In the genomic region with DNA sequence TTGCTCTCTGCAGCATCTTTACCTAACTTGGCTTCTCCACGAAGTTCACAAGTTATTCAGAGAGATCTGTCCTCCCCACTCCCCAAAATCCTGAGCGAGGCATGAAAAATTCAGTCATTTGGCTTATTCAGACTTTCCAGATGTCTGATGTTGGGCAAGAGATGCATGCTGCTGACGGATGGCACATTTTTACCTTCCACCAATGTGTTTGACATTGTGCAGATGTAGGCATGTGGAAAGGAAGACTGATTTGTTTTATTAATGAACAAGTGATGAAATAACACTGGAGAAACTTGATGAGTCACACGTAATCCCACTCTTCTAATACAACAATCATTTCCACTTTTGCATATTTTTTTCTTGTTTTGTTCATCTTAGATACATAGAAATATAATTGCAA, we compare ENCODE assay signal across 29 cellular contexts.
"Had no signal": no experiment of that assay in that cellular context is flagged by ENCODE, and none has a peak within 500 bp of the region (broad histone marks: within the 10 kb centered on the region; RNA-seq: fewer than 3 reads in every experiment).

No MANE protein-coding gene starts in this region.

- H3K27me3 Mint-ChIP-seq: activated CD4-positive, alpha-beta memory T cell treated with anti-CD3 and anti-CD28 coated beads, Interleukin-2, amount 10 ng/mL, durations not matched to agents 7 days and 5 days; activated CD4-positive, alpha-beta T cell treated with anti-CD3 and anti-CD28 coated beads, Interleukin-2, amount 10 ng/mL, durations not matched to agents 24 days and 14 days; activated naive CD4-positive, alpha-beta T cell treated with anti-CD3 and anti-CD28 coated beads, Interleukin-2, amount 10 ng/mL, durations not matched to agents 7 days and 5 days had no signal

- H3K4me3 ChIP-seq: ascending aorta, coronary artery, dorsolateral prefrontal cortex, esophagus muscularis mucosa, gastrocnemius medialis, heart left ventricle had no signal

- ATAC-seq: activated CD4-positive, alpha-beta T cell treated with anti-CD3 and anti-CD28 coated beads for 36 hours; activated naive CD4-positive, alpha-beta T cell treated with anti-CD3 and anti-CD28 coated beads, Interleukin-2, amount 50 U/mL, for 72 hours; activated T-cell treated with anti-CD3 and anti-CD28 coated beads, Interleukin-2, amount 50 U/mL, for 72 hours; foreskin keratinocyte; gastrocnemius medialis; heart left ventricle had no signal

- H3K9me3 Mint-ChIP-seq: activated CD4-positive, alpha-beta T cell treated with anti-CD3 and anti-CD28 coated beads, Interleukin-2, amount 10 ng/mL, durations not matched to agents 24 days and 14 days; activated naive CD4-positive, alpha-beta T cell treated with anti-CD3 and anti-CD28 coated beads, Interleukin-2, amount 10 ng/mL, durations not matched to agents 7 days and 5 days; activated naive CD4-positive, alpha-beta T cell treated with anti-CD3 and anti-CD28 coated beads, Interleukin-2, amount 50 U/mL, for 72 hours; activated naive CD8-positive, alpha-beta T cell treated with anti-CD3 and anti-CD28 coated beads, Interleukin-2, amount 10 ng/mL, durations not matched to agents 7 days and 5 days; activated T-cell treated with anti-CD3 and anti-CD28 coated beads, Interleukin-2, amount 50 U/mL, for 24 hours; central memory CD8-positive, alpha-beta T cell; dendritic cell treated with granulocyte-macrophage colony-stimulating factor and Interleukin-4, amounts not matched to agents 40 ng/mL and 50 ng/mL, for 4 days had no signal

- H3K9me3 ChIP-seq: ascending aorta, esophagus muscularis mucosa, gastrocnemius medialis, heart left ventricle had no signal

- H3K27ac Mint-ChIP-seq: activated CD4-positive, alpha-beta memory T cell treated with anti-CD3 and anti-CD28 coated beads, Interleukin-2, amount 10 ng/mL, durations not matched to agents 7 days and 5 days; activated CD4-positive, alpha-beta T cell treated with anti-CD3 and anti-CD28 coated beads for 36 hours; activated CD4-positive, alpha-beta T cell treated with anti-CD3 and anti-CD28 coated beads, Interleukin-2, amount 10 ng/mL, durations not matched to agents 24 days and 14 days; activated naive CD4-positive, alpha-beta T cell treated with anti-CD3 and anti-CD28 coated beads, Interleukin-2, amount 10 ng/mL, durations not matched to agents 7 days and 5 days; activated naive CD4-positive, alpha-beta T cell treated with anti-CD3 and anti-CD28 coated beads, Interleukin-2, amount 50 U/mL, for 72 hours; activated naive CD8-positive, alpha-beta T cell treated with anti-CD3 and anti-CD28 coated beads, Interleukin-2, amount 10 ng/mL, durations not matched to agents 7 days and 5 days; activated T-cell treated with anti-CD3 and anti-CD28 coated beads, Interleukin-2, amount 50 U/mL, for 24 hours; activated T-cell treated with anti-CD3 and anti-CD28 coated beads, Interleukin-2, amount 50 U/mL, for 72 hours; dendritic cell treated with granulocyte-macrophage colony-stimulating factor and Interleukin-4, amounts not matched to agents 40 ng/mL and 50 ng/mL, for 4 days had no signal

- H3K27me3 ChIP-seq: ascending aorta, brain microvascular endothelial cell, foreskin keratinocyte had no signal

- DNase-seq: activated CD4-positive, alpha-beta memory T cell treated with anti-CD3 and anti-CD28 coated beads, Interleukin-2, amount 10 ng/mL, durations not matched to agents 7 days and 5 days; activated CD4-positive, alpha-beta T cell treated with anti-CD3 and anti-CD28 coated beads for 36 hours; activated CD4-positive, alpha-beta T cell treated with anti-CD3 and anti-CD28 coated beads, Interleukin-2, amount 50 U/mL, for 4 hours; activated CD4-positive, CD25-positive, alpha-beta regulatory T cell; activated CD4-positive, CD25-positive, alpha-beta regulatory T cell treated with anti-CD3 and anti-CD28 coated beads, Interleukin-2, amount 50 U/mL, for 72 hours; activated CD8-positive, alpha-beta memory T cell treated with anti-CD3 and anti-CD28 coated beads, Interleukin-2, amount 50 U/mL, for 48 hours; activated gamma-delta T cell; activated naive CD4-positive, alpha-beta T cell; activated naive CD4-positive, alpha-beta T cell treated with anti-CD3 and anti-CD28 coated beads, Interleukin-2, amount 10 ng/mL, durations not matched to agents 7 days and 5 days; activated naive CD8-positive, alpha-beta T cell treated with anti-CD3 and anti-CD28 coated beads, Interleukin-2, amount 10 ng/mL, durations not matched to agents 7 days and 5 days; activated T-cell treated with anti-CD3 and anti-CD28 coated beads for 4 hours; activated T-cell treated with anti-CD3 and anti-CD28 coated beads, Interleukin-2, amount 50 U/mL, for 24 hours; activated T-cell treated with anti-CD3 and anti-CD28 coated beads, Interleukin-2, amount 50 U/mL, for 72 hours; brain microvascular endothelial cell; dorsolateral prefrontal cortex; effector memory CD4-positive, alpha-beta T cell; erythroblast; foreskin keratinocyte; gastrocnemius medialis; glutamatergic neuron; heart left ventricle; T-helper 2 cell had no signal

- H3K4me1 Mint-ChIP-seq: activated CD4-positive, alpha-beta memory T cell treated with anti-CD3 and anti-CD28 coated beads, Interleukin-2, amount 10 ng/mL, durations not matched to agents 7 days and 5 days; activated CD4-positive, alpha-beta T cell treated with anti-CD3 and anti-CD28 coated beads for 36 hours; activated CD4-positive, alpha-beta T cell treated with anti-CD3 and anti-CD28 coated beads, Interleukin-2, amount 10 ng/mL, durations not matched to agents 24 days and 14 days; activated naive CD4-positive, alpha-beta T cell treated with anti-CD3 and anti-CD28 coated beads, Interleukin-2, amount 10 ng/mL, durations not matched to agents 7 days and 5 days; activated naive CD8-positive, alpha-beta T cell treated with anti-CD3 and anti-CD28 coated beads, Interleukin-2, amount 10 ng/mL, durations not matched to agents 7 days and 5 days; central memory CD8-positive, alpha-beta T cell had no signal

- H3K36me3 ChIP-seq: ascending aorta, brain microvascular endothelial cell, esophagus muscularis mucosa, gastrocnemius medialis, heart left ventricle had no signal

- H3K27ac ChIP-seq: ascending aorta, brain microvascular endothelial cell, coronary artery, dorsolateral prefrontal cortex, esophagus muscularis mucosa, foreskin keratinocyte, gastrocnemius medialis, heart left ventricle had no signal

- H3K4me1 ChIP-seq: ascending aorta, esophagus muscularis mucosa, gastrocnemius medialis, heart left ventricle had no signal

- H3K4me3 Mint-ChIP-seq: activated CD4-positive, alpha-beta memory T cell treated with anti-CD3 and anti-CD28 coated beads, Interleukin-2, amount 10 ng/mL, durations not matched to agents 7 days and 5 days; activated CD4-positive, alpha-beta T cell treated with anti-CD3 and anti-CD28 coated beads for 36 hours; activated CD4-positive, alpha-beta T cell treated with anti-CD3 and anti-CD28 coated beads, Interleukin-2, amount 10 ng/mL, durations not matched to agents 24 days and 14 days; activated naive CD4-positive, alpha-beta T cell treated with anti-CD3 and anti-CD28 coated beads, Interleukin-2, amount 10 ng/mL, durations not matched to agents 7 days and 5 days; activated naive CD8-positive, alpha-beta T cell treated with anti-CD3 and anti-CD28 coated beads, Interleukin-2, amount 10 ng/mL, durations not matched to agents 7 days and 5 days; activated T-cell treated with anti-CD3 and anti-CD28 coated beads, Interleukin-2, amount 50 U/mL, for 24 hours; activated T-cell treated with anti-CD3 and anti-CD28 coated beads, Interleukin-2, amount 50 U/mL, for 72 hours; central memory CD8-positive, alpha-beta T cell; dendritic cell treated with granulocyte-macrophage colony-stimulating factor and Interleukin-4, amounts not matched to agents 40 ng/mL and 50 ng/mL, for 4 days had no signal

- H3K36me3 Mint-ChIP-seq: activated naive CD4-positive, alpha-beta T cell treated with anti-CD3 and anti-CD28 coated beads, Interleukin-2, amount 10 ng/mL, durations not matched to agents 7 days and 5 days; activated naive CD4-positive, alpha-beta T cell treated with anti-CD3 and anti-CD28 coated beads, Interleukin-2, amount 50 U/mL, for 72 hours; activated naive CD8-positive, alpha-beta T cell treated with anti-CD3 and anti-CD28 coated beads, Interleukin-2, amount 10 ng/mL, durations not matched to agents 7 days and 5 days had no signal
